Comparison of ENCODE assay signal across 27 cellular contexts in genomic region chr11:81574301-81574700, GRCh38.
"Had no signal": no experiment of that assay in that cellular context is flagged by ENCODE, and none has a peak within 500 bp of the region (broad histone marks: within the 10 kb centered on the region; RNA-seq: fewer than 3 reads in every experiment).

No MANE protein-coding gene starts in this region.

- DNase-seq: activated B cell treated with CpG ODN at 0.5 μM for 24 hours; activated CD4-positive, alpha-beta memory T cell treated with anti-CD3 and anti-CD28 coated beads, Interleukin-2, amount 10 ng/mL, durations not matched to agents 7 days and 5 days; activated CD4-positive, alpha-beta T cell treated with anti-CD3 and anti-CD28 coated beads for 1 hour; activated CD4-positive, alpha-beta T cell treated with anti-CD3 and anti-CD28 coated beads for 36 hours; activated CD4-positive, alpha-beta T cell treated with anti-CD3 and anti-CD28 coated beads for 48 hours; activated CD4-positive, alpha-beta T cell treated with anti-CD3 and anti-CD28 coated beads, Interleukin-2, amount 10 ng/mL, durations not matched to agents 7 days and 5 days; activated CD4-positive, alpha-beta T cell treated with anti-CD3 and anti-CD28 coated beads, Interleukin-2, amount 50 U/mL, for 48 hours; activated CD8-positive, alpha-beta memory T cell treated with anti-CD3 and anti-CD28 coated beads for 24 hours; activated CD8-positive, alpha-beta memory T cell treated with anti-CD3 and anti-CD28 coated beads, Interleukin-2, amount 10 ng/mL, durations not matched to agents 7 days and 5 days; activated CD8-positive, alpha-beta memory T cell treated with anti-CD3 and anti-CD28 coated beads, Interleukin-2, amount 50 U/mL, for 48 hours; activated CD8-positive, alpha-beta T cell treated with anti-CD3 and anti-CD28 coated beads, Interleukin-2, amount 10 ng/mL, durations not matched to agents 7 days and 5 days; activated effector memory CD4-positive, alpha-beta T cell treated with Interleukin-2 at 50 U/mL for 16 hours; activated gamma-delta T cell; activated naive CD4-positive, alpha-beta T cell treated with anti-CD3 and anti-CD28 coated beads, Interleukin-2, amount 10 ng/mL, durations not matched to agents 7 days and 5 days; activated naive CD4-positive, alpha-beta T cell treated with Interleukin-2 at 50 U/mL for 16 hours; activated naive CD8-positive, alpha-beta T cell treated with anti-CD3 and anti-CD28 coated beads, Interleukin-2, amount 10 ng/mL, durations not matched to agents 7 days and 5 days; activated naive CD8-positive, alpha-beta T cell treated with anti-CD3 and anti-CD28 coated beads, Interleukin-2, amount 50 U/mL, for 24 hours; activated T-cell treated with anti-CD3 and anti-CD28 coated beads, Interleukin-2, amount 50 U/mL, for 24 hours; activated T-cell treated with anti-CD3 and anti-CD28 coated beads, Interleukin-2, amount 50 U/mL, for 48 hours; amygdala; anterior cingulate cortex; caudate nucleus; cerebellar nuclear complex; T-helper 2 cell; T-helper 9 cell had no signal

- H3K4me3 ChIP-seq: ascending aorta, cardiac muscle cell had no signal
